9 cellular contexts compared by ENCODE assay signal in the genomic region with DNA sequence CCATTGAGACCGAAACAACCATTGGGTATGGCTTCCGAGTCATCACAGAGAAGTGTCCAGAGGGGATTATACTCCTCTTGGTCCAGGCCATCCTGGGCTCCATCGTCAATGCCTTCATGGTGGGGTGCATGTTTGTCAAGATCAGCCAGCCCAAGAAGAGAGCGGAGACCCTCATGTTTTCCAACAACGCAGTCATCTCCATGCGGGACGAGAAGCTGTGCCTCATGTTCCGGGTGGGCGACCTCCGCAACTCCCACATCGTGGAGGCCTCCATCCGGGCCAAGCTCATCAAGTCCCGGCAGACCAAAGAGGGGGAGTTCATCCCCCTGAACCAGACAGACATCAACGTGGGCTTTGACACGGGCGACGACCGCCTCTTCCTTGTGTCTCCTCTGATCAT. TPM values are rescaled to one million over a fixed set of nuclear protein-coding genes. Genes with fewer than 3 reads are reported as not detected.
"Had no signal": no experiment of that assay in that cellular context is flagged by ENCODE, and none has a peak within 500 bp of the region (broad histone marks: within the 10 kb centered on the region; RNA-seq: fewer than 3 reads in every experiment).

No MANE protein-coding gene starts in this region.

- H3K27ac Mint-ChIP-seq: HFFc6, IgD-negative memory B cell had no signal

- H3K36me3 ChIP-seq: HAP-1 had no signal

- H3K4me1 ChIP-seq: HAP-1 had no signal

- ATAC-seq: HCT116 had no signal

- H3K9me3 ChIP-seq: HAP-1 had no signal

- H3K27ac ChIP-seq: GM23248 had no signal

- H3K9ac ChIP-seq: GM23248 had no signal

- H2AFZ ChIP-seq: GM23248 had no signal

- H3K4me3 ChIP-seq: GM23248, HAP-1 had no signal

- H3K4me3 Mint-ChIP-seq: HFFc6, IgD-negative memory B cell had no signal

- DNase-seq: GM23248, GOT3, H7, HFFc6 had no signal

RNA-seq across cellular contexts. Expression of a gene that starts 20.5 kb away (rescaled TPM):
- total RNA-seq: H4, HFFc6, HT-29 had no signal
- polyA plus RNA-seq: GM23248, IgD-negative memory B cell had no signal

RNA-seq across cellular contexts. Expression of a gene that starts 31.0 kb away (rescaled TPM):
- total RNA-seq: GM23248, H4, HFFc6 had no signal
- polyA plus RNA-seq: GM23248, IgD-negative memory B cell had no signal

RNA-seq across cellular contexts. Expression of a gene that starts 44.6 kb away (rescaled TPM):
- total RNA-seq: GM23248, H4, HFFc6, HT-29 had no signal
- polyA plus RNA-seq: GM23248 had no signal
